In the genomic region with DNA sequence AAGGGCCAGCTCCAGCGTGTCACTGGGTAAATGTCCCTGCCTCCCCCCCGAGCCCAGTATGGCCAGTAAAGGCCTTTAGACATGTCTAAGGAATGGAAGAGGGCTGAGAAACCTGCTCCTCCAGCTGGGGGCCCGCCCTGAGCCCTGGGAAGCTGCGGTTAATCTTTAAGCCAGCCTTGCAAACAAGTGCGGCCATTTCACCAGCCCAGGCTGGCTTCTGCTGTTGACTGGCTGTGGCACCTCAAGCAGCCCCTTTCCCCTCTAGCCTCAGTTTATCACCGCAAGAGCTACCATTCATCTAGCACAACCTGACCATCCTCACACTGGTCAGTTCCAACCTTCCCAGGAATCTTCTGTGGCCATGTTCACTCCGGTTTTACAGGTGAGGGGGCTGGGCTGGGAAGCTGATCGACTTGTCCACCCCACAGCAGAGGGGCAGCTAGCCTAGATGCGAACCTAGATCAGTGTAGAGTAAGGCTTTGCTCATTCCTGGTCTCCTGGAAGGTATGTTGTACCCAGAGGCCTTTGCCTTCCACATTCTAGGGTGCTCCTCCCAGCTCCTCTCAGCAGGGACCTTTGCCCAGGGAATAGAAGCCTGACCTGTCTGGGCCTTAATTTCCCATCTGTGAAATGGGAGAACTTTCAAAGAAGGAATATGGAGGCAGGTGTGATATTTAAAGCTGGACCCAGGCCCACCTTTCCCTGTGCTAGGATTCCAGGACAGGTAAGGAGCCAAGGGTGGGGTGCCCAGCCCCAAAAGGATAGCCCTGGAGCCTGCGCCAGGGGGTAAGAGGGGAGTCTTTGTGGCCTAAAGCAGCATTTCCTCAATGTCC, we compare ENCODE assay signal across 8 cellular contexts. TPM values are rescaled to one million over a fixed set of nuclear protein-coding genes. Genes with fewer than 3 reads are reported as not detected.
DNase-seq lines count a peak whose midpoint lies in the region; ATAC-seq and TF ChIP-seq lines count a peak whose summit lies in the region.

No MANE protein-coding gene starts in this region.

- H3K27me3 Mint-ChIP-seq in CD4-positive, CD25-positive, alpha-beta regulatory T cell: peaks cover 10% of the 10 kb centered on the region
- H3K27me3 Mint-ChIP-seq in natural killer cell (ENCODE audit: low read depth in 2 of 2): no peaks in the 10 kb centered on the region

- peak overlapping the region; percentile 70 to 86 (median 80) for H3K4me3 Mint-ChIP-seq in CD4-positive, CD25-positive, alpha-beta regulatory T cell
- H3K4me3 Mint-ChIP-seq in natural killer cell: peak overlapping the region; percentile 74

- no peak for TF ChIP-seq CTCF in colonic mucosa (IDR thresholded peaks at IDR 0.05)
- no peak for TF ChIP-seq CTCF in natural killer cell (IDR thresholded peaks at IDR 0.05)

- H3K4me3 ChIP-seq in CD4-positive, CD25-positive, alpha-beta regulatory T cell (ENCODE audit: low read depth, low read length): no peak overlapping the region
- peak overlapping the region; percentile 61 for H3K4me3 ChIP-seq in HUES64 (ENCODE audit: low read length)
- H3K4me3 ChIP-seq in colonic mucosa: peak overlapping the region; percentile 44

- 84% methylated on average over 10 of the region's 10 CpGs for WGBS in HUES64

- H3K36me3 Mint-ChIP-seq in CD4-positive, CD25-positive, alpha-beta regulatory T cell: no peaks in the 10 kb centered on the region
- no peaks in the 10 kb centered on the region for H3K36me3 Mint-ChIP-seq in natural killer cell

- peaks cover 0 to 13% (median 3%) of the 10 kb centered on the region in 4 donors for H3K4me1 Mint-ChIP-seq in CD4-positive, CD25-positive, alpha-beta regulatory T cell
- H3K4me1 Mint-ChIP-seq in natural killer cell: peaks cover 5 to 40% of the 10 kb centered on the region in 2 donors

- no peaks in the 10 kb centered on the region for H3K9me3 Mint-ChIP-seq in CD4-positive, CD25-positive, alpha-beta regulatory T cell
- H3K9me3 Mint-ChIP-seq in natural killer cell: no peaks in the 10 kb centered on the region

- intact Hi-C loops in colonic mucosa (cut with DNase I): loop anchor here (10.0 kb wide), 1 partner anchor 50 kb away; no protein-coding TSS in a partner anchor
- intact Hi-C loops in natural killer cell (cut with micrococcal nuclease): no loop called here

- DNase-seq in CD4-positive, CD25-positive, alpha-beta regulatory T cell: no peak
- peak; percentile 91 for DNase-seq in colonic mucosa
- no peak for DNase-seq in natural killer cell
- no peak for DNase-seq in activated gamma-delta T cell treated with Interleukin-2 at 50 U/mL for 16 hours
- no peak for DNase-seq in SW 1271 (lab: John Stamatoyannopoulos, UW)
- DNase-seq in GDM1 (lab: John Stamatoyannopoulos, UW): no peak
- no peak for DNase-seq in SIG-M5 (lab: John Stamatoyannopoulos, UW)

- no peak overlapping the region for H3K27ac ChIP-seq in CD4-positive, CD25-positive, alpha-beta regulatory T cell (ENCODE audit: insufficient read depth, low read length, poor library complexity, severe bottlenecking)
- H3K27ac ChIP-seq in HUES64 (ENCODE audit: low read depth, low read length): no peak overlapping the region
- peak overlapping the region; percentile 95 for H3K27ac ChIP-seq in colonic mucosa

- peak overlapping the region in 1 of 3 donors; percentile 54 for H3K27ac Mint-ChIP-seq in CD4-positive, CD25-positive, alpha-beta regulatory T cell
- H3K27ac Mint-ChIP-seq in natural killer cell: peak overlapping the region in 1 of 2 donors; percentile 81

- H3K27me3 ChIP-seq in CD4-positive, CD25-positive, alpha-beta regulatory T cell (ENCODE audit: control insufficient read depth, insufficient read depth, low read length): no peaks in the 10 kb centered on the region
- no peaks in the 10 kb centered on the region for H3K27me3 ChIP-seq in HUES64 (ENCODE audit: insufficient read depth, low read length)
- H3K27me3 ChIP-seq in colonic mucosa: no peaks in the 10 kb centered on the region

- no peaks in the 10 kb centered on the region for H3K9me3 ChIP-seq in CD4-positive, CD25-positive, alpha-beta regulatory T cell (ENCODE audit: control insufficient read depth in 2 of 2, low read length in 2 of 2)
- H3K9me3 ChIP-seq in HUES64 (ENCODE audit: insufficient read depth, low read depth, low read length) (no peaks in the 10 kb centered on the region), colonic mucosa (no peaks in the 10 kb centered on the region)

- no peak for ATAC-seq in CD4-positive, CD25-positive, alpha-beta regulatory T cell (ENCODE audit: low read depth in 2 of 2)
- no peak for ATAC-seq in natural killer cell

- no peaks in the 10 kb centered on the region for H3K36me3 ChIP-seq in CD4-positive, CD25-positive, alpha-beta regulatory T cell (ENCODE audit: control insufficient read depth, insufficient read depth, low read length)
- H3K36me3 ChIP-seq in HUES64 (ENCODE audit: insufficient read depth, low read length) (0 out of 2 replicates have a peak, but pooled peaks cover 3% of the 10 kb centered on the region), colonic mucosa (no peaks in the 10 kb centered on the region)

- H3K9ac ChIP-seq in HUES64 (ENCODE audit: low read depth, low read length): no peak overlapping the region
- H3K9ac ChIP-seq in colonic mucosa (ENCODE audit: low read depth in 2 of 2, low read length in 2 of 2): peak overlapping the region; percentile 83 to 92

- H3K4me1 ChIP-seq in CD4-positive, CD25-positive, alpha-beta regulatory T cell (ENCODE audit: control insufficient read depth, insufficient read depth, low read length, poor library complexity, severe bottlenecking): peaks cover 6% of the 10 kb centered on the region
- H3K4me1 ChIP-seq in HUES64 (ENCODE audit: insufficient read depth, low read length) (no peaks in the 10 kb centered on the region), colonic mucosa (peaks cover 9% of the 10 kb centered on the region)

RNA-seq across cellular contexts. Expression of a gene that starts 1.2 kb away (rescaled TPM):
- total RNA-seq in CD4-positive, CD25-positive, alpha-beta regulatory T cell: 5.5 TPM
- polyA plus RNA-seq in CD4-positive, CD25-positive, alpha-beta regulatory T cell: under 1 TPM in 3 of 4 donors, not detected in 1; 0.29 to 0.56 (median 0.55) TPM
- 20.4 TPM for polyA plus RNA-seq in HUES64 (2013, experiment 1 of 2)
- polyA plus RNA-seq in HUES64 (2013, experiment 2 of 2): 22.5 TPM
- 100 to 1,000 TPM; 102 to 123 TPM for total RNA-seq in colonic mucosa
- total RNA-seq in natural killer cell: 10 to 100 TPM in 2 of 3 donors, 1 to 10 TPM in 1; 2.3 to 15.6 (median 10.5) TPM

RNA-seq across cellular contexts. Expression of a gene that starts 55.3 kb away (rescaled TPM):
- 6.1 TPM for total RNA-seq in CD4-positive, CD25-positive, alpha-beta regulatory T cell
- 10 to 100 TPM; 20.0 to 32.4 (median 28.2) TPM for polyA plus RNA-seq in CD4-positive, CD25-positive, alpha-beta regulatory T cell
- 52.0 TPM for polyA plus RNA-seq in HUES64 (2013, experiment 1 of 2)
- polyA plus RNA-seq in HUES64 (2013, experiment 2 of 2): 52.9 TPM
- 10 to 100 TPM; 27.1 to 44.6 TPM for total RNA-seq in colonic mucosa
- total RNA-seq in natural killer cell: 1 to 10 TPM; 5.1 to 7.9 (median 6.4) TPM

Comparison
In these comparisons a context has a peak if more than half of its experiments do, and no peak if none do; other contexts are left out.
1. RNA of a gene that starts 1.2 kb away (total RNA-seq): 102 to 123 TPM in colonic mucosa; 2.3 to 15.6 TPM in natural killer cell and 5.5 TPM in CD4-positive, CD25-positive, alpha-beta regulatory T cell (single experiment); every median in the first group is over 4 times any median in the second.